In genomic region chr9:86126998-86127972, GRCh38 we compare ENCODE assay signal across 9 cellular contexts. TPM values are rescaled to one million over a fixed set of nuclear protein-coding genes. Genes with fewer than 3 reads are reported as not detected.
DNase-seq lines count a peak whose midpoint lies in the region; ATAC-seq and TF ChIP-seq lines count a peak whose summit lies in the region.
"Had no signal": no experiment of that assay in that cellular context is flagged by ENCODE, and none has a peak within 500 bp of the region (broad histone marks: within the 10 kb centered on the region; RNA-seq: fewer than 3 reads in every experiment).

No MANE protein-coding gene starts in this region.

- no peaks in the 10 kb centered on the region for H3K4me1 Mint-ChIP-seq in activated CD8-positive, alpha-beta T cell treated with anti-CD3 and anti-CD28 coated beads for 36 hours (ENCODE audit: low read depth)
- no peaks in the 10 kb centered on the region for H3K4me1 Mint-ChIP-seq in activated CD8-positive, alpha-beta T cell treated with anti-CD3 and anti-CD28 coated beads, Interleukin-2, amount 10 ng/mL, durations not matched to agents 7 days and 5 days (ENCODE audit: low read depth)
- H3K4me1 Mint-ChIP-seq in endothelial cell (ENCODE audit: unreplicated experiment): no peaks in the 10 kb centered on the region

- H3K4me1 ChIP-seq in NT2/D1 (ENCODE audit: insufficient read depth, insufficient read length) (peaks cover 8% of the 10 kb centered on the region), mesenchymal stem cell (ENCODE audit: control insufficient read depth, insufficient read depth, low read depth, low read length) (peaks cover 7% of the 10 kb centered on the region)

- intact Hi-C loops in activated CD8-positive, alpha-beta T cell treated with anti-CD3 and anti-CD28 coated beads for 36 hours (cut with micrococcal nuclease): no loop called here

- no peak overlapping the region for H2BK15ac ChIP-seq in mesenchymal stem cell (ENCODE audit: low read depth, poor library complexity, severe bottlenecking)

- H3K4me2 ChIP-seq in mesenchymal stem cell (ENCODE audit: low read length, poor library complexity, severe bottlenecking): peak overlapping the region; percentile 40

- no peak for TF ChIP-seq CTCF in activated CD8-positive, alpha-beta T cell treated with anti-CD3 and anti-CD28 coated beads for 36 hours (IDR thresholded peaks at IDR 0.05)
- no peak for TF ChIP-seq CTCF in endothelial cell (IDR thresholded peaks at IDR 0.05; ENCODE audit: unreplicated experiment)

- H3K14ac ChIP-seq in mesenchymal stem cell (ENCODE audit: low read length in 2 of 2): no peak overlapping the region

- no peaks in the 10 kb centered on the region for H3K36me3 ChIP-seq in NT2/D1 (ENCODE audit: insufficient read depth, insufficient read length, low read length)
- no peaks in the 10 kb centered on the region for H3K36me3 ChIP-seq in mesenchymal stem cell (ENCODE audit: control insufficient read depth in 1 of 2, insufficient read depth in 2 of 2, low read depth in 1 of 2, low read length in 2 of 2)
- H3K36me3 ChIP-seq: BLaER1 treated with 17β-estradiol and CSF1 and Interleukin-3, amounts not matched to agents 10 nM and 100 nM had no signal

- no peaks in the 10 kb centered on the region for H3K36me3 Mint-ChIP-seq in activated CD8-positive, alpha-beta T cell treated with anti-CD3 and anti-CD28 coated beads for 36 hours (ENCODE audit: low read depth)
- H3K36me3 Mint-ChIP-seq in activated CD8-positive, alpha-beta T cell treated with anti-CD3 and anti-CD28 coated beads, Interleukin-2, amount 10 ng/mL, durations not matched to agents 7 days and 5 days (ENCODE audit: low read depth): no peaks in the 10 kb centered on the region
- no peaks in the 10 kb centered on the region for H3K36me3 Mint-ChIP-seq in endothelial cell (ENCODE audit: low read depth, unreplicated experiment)

- peak; percentile 3 for DNase-seq in activated CD8-positive, alpha-beta T cell treated with anti-CD3 and anti-CD28 coated beads for 36 hours
- DNase-seq in activated CD8-positive, alpha-beta T cell treated with anti-CD3 and anti-CD28 coated beads, Interleukin-2, amount 10 ng/mL, durations not matched to agents 7 days and 5 days: no peak
- DNase-seq in NT2/D1 (ENCODE audit: low read depth, low spot score) (peak; percentile 74), endothelial cell (ENCODE audit: low spot score) (peak; percentile 4), mesenchymal stem cell (peak; percentile 88), GM19240 (ENCODE audit: insufficient read length, low spot score) (no peak), SKM-1 treated with dmso at 0.1 percent for 144 hours (lab: John Stamatoyannopoulos, UW; ENCODE audit: unreplicated experiment) (no peak), cerebellum (ENCODE audit: low spot score) (no peak)

- H3K9me3 Mint-ChIP-seq in activated CD8-positive, alpha-beta T cell treated with anti-CD3 and anti-CD28 coated beads for 36 hours: peaks cover under 1% of the 10 kb centered on the region
- no peaks in the 10 kb centered on the region for H3K9me3 Mint-ChIP-seq in activated CD8-positive, alpha-beta T cell treated with anti-CD3 and anti-CD28 coated beads, Interleukin-2, amount 10 ng/mL, durations not matched to agents 7 days and 5 days (ENCODE audit: insufficient read depth)
- no peaks in the 10 kb centered on the region for H3K9me3 Mint-ChIP-seq in endothelial cell (ENCODE audit: unreplicated experiment)

- H3K9ac ChIP-seq in NT2/D1 (ENCODE audit: insufficient read length, low read depth) (no peak overlapping the region), mesenchymal stem cell (ENCODE audit: low read length) (peak overlapping the region; percentile 55)
- H3K9ac ChIP-seq: BLaER1 treated with 17β-estradiol and CSF1 and Interleukin-3, amounts not matched to agents 10 nM and 100 nM had no signal

- H4K8ac ChIP-seq in mesenchymal stem cell (ENCODE audit: low read length): peak overlapping the region; percentile 85

- WGBS in mesenchymal stem cell: 21% methylated on average over 11 of the region's 11 CpGs

- no peak overlapping the region for H3K4me3 Mint-ChIP-seq in activated CD8-positive, alpha-beta T cell treated with anti-CD3 and anti-CD28 coated beads for 36 hours
- H3K4me3 Mint-ChIP-seq in activated CD8-positive, alpha-beta T cell treated with anti-CD3 and anti-CD28 coated beads, Interleukin-2, amount 10 ng/mL, durations not matched to agents 7 days and 5 days: no peak overlapping the region
- H3K4me3 Mint-ChIP-seq in endothelial cell (ENCODE audit: unreplicated experiment): no peak overlapping the region

- H3K9me3 ChIP-seq in NT2/D1 (ENCODE audit: insufficient read depth, low read length): no peaks in the 10 kb centered on the region
- H3K9me3 ChIP-seq in mesenchymal stem cell (ENCODE audit: control insufficient read depth, low read length): no peaks in the 10 kb centered on the region
- H3K9me3 ChIP-seq: BLaER1 treated with 17β-estradiol and CSF1 and Interleukin-3, amounts not matched to agents 10 nM and 100 nM had no signal

- no peaks in the 10 kb centered on the region for H3K27me3 Mint-ChIP-seq in activated CD8-positive, alpha-beta T cell treated with anti-CD3 and anti-CD28 coated beads for 36 hours
- H3K27me3 Mint-ChIP-seq in activated CD8-positive, alpha-beta T cell treated with anti-CD3 and anti-CD28 coated beads, Interleukin-2, amount 10 ng/mL, durations not matched to agents 7 days and 5 days (ENCODE audit: low read depth): no peaks in the 10 kb centered on the region
- peaks cover 4% of the 10 kb centered on the region for H3K27me3 Mint-ChIP-seq in endothelial cell (ENCODE audit: unreplicated experiment)

- H3K4me3 ChIP-seq in NT2/D1 (ENCODE audit: insufficient read length, low read depth) (no peak overlapping the region), mesenchymal stem cell (ENCODE audit: insufficient read depth in 1 of 2, low read depth in 1 of 2, low read length in 2 of 2) (peak overlapping the region in 1 of 2 experiments; percentile 22)
- H3K4me3 ChIP-seq: BLaER1 treated with 17β-estradiol and CSF1 and Interleukin-3, amounts not matched to agents 10 nM and 100 nM had no signal

- H3K27ac Mint-ChIP-seq in activated CD8-positive, alpha-beta T cell treated with anti-CD3 and anti-CD28 coated beads for 36 hours: no peak overlapping the region
- no peak overlapping the region for H3K27ac Mint-ChIP-seq in activated CD8-positive, alpha-beta T cell treated with anti-CD3 and anti-CD28 coated beads, Interleukin-2, amount 10 ng/mL, durations not matched to agents 7 days and 5 days
- no peak overlapping the region for H3K27ac Mint-ChIP-seq in endothelial cell (ENCODE audit: unreplicated experiment)

- H3K27ac ChIP-seq in mesenchymal stem cell (ENCODE audit: low read length, poor library complexity, severe bottlenecking): peak overlapping the region; percentile 51
- H3K27ac ChIP-seq: BLaER1 treated with 17β-estradiol and CSF1 and Interleukin-3, amounts not matched to agents 10 nM and 100 nM had no signal

- no peak overlapping the region for H2BK120ac ChIP-seq in mesenchymal stem cell (ENCODE audit: low read depth, low read length)

- POLR2A ChIA-PET in activated CD8-positive, alpha-beta T cell treated with anti-CD3 and anti-CD28 coated beads for 36 hours (lab: Charles Lee): no interaction called here
- POLR2A ChIA-PET in activated CD8-positive, alpha-beta T cell treated with anti-CD3 and anti-CD28 coated beads, Interleukin-2, amount 10 ng/mL, durations not matched to agents 7 days and 5 days (lab: Charles Lee): interaction anchor here (1.0 kb wide), 1 partner anchor 8 kb away, joined by 3 read pairs; no protein-coding TSS in a partner anchor

- no peak overlapping the region for H2AK5ac ChIP-seq in mesenchymal stem cell (ENCODE audit: low read length, severe bottlenecking)

- no peak for ATAC-seq in activated CD8-positive, alpha-beta T cell treated with anti-CD3 and anti-CD28 coated beads for 36 hours
- no peak for ATAC-seq in activated CD8-positive, alpha-beta T cell treated with anti-CD3 and anti-CD28 coated beads, Interleukin-2, amount 10 ng/mL, durations not matched to agents 7 days and 5 days

- H3K79me1 ChIP-seq in mesenchymal stem cell (replicated peaks; ENCODE audit: low read length, poor library complexity, severe bottlenecking): no peaks in the 10 kb centered on the region

- H2AFZ ChIP-seq in mesenchymal stem cell (ENCODE audit: low read depth, low read length): no peak overlapping the region

- H3K27me3 ChIP-seq in NT2/D1 (ENCODE audit: insufficient read depth, insufficient read length): no peaks in the 10 kb centered on the region
- peaks cover 0 to 14% of the 10 kb centered on the region in 2 experiments for H3K27me3 ChIP-seq in mesenchymal stem cell (ENCODE audit: control insufficient read depth in 1 of 2, insufficient read depth in 1 of 2, low read length in 2 of 2)
- H3K27me3 ChIP-seq: BLaER1 treated with 17β-estradiol and CSF1 and Interleukin-3, amounts not matched to agents 10 nM and 100 nM had no signal

- H4K91ac ChIP-seq in mesenchymal stem cell (ENCODE audit: low read length): no peak overlapping the region

- CTCF ChIA-PET in activated CD8-positive, alpha-beta T cell treated with anti-CD3 and anti-CD28 coated beads for 36 hours (lab: Charles Lee): no interaction called here
- CTCF ChIA-PET in activated CD8-positive, alpha-beta T cell treated with anti-CD3 and anti-CD28 coated beads, Interleukin-2, amount 10 ng/mL, durations not matched to agents 7 days and 5 days (lab: Charles Lee): no interaction called here

- peak overlapping the region; percentile 13 to 69 for H3K18ac ChIP-seq in mesenchymal stem cell (ENCODE audit: low read depth in 1 of 2, low read length in 2 of 2)

- H2BK12ac ChIP-seq in mesenchymal stem cell (ENCODE audit: low read length in 2 of 2): no peak overlapping the region

- peak overlapping the region in 1 of 2 experiments; percentile 13 for H3K4ac ChIP-seq in mesenchymal stem cell (ENCODE audit: low read depth in 1 of 2, low read length in 2 of 2)

- H3K23ac ChIP-seq in mesenchymal stem cell (ENCODE audit: low read length in 2 of 2): no peak overlapping the region

- H2BK5ac ChIP-seq in mesenchymal stem cell (ENCODE audit: low read depth, low read length, poor library complexity, severe bottlenecking): no peak overlapping the region

RNA-seq across cellular contexts. Expression of gene GOLM1, which starts 27.9 kb away (rescaled TPM):
- total RNA-seq in activated CD8-positive, alpha-beta T cell treated with anti-CD3 and anti-CD28 coated beads for 36 hours: 1 to 10 TPM; 2.7 TPM
- total RNA-seq in activated CD8-positive, alpha-beta T cell treated with anti-CD3 and anti-CD28 coated beads, Interleukin-2, amount 10 ng/mL, durations not matched to agents 7 days and 5 days: 1 to 10 TPM; 1.2 to 1.7 TPM
- total RNA-seq in endothelial cell (ENCODE audit: unreplicated experiment): 87.5 TPM
- polyA plus RNA-seq in mesenchymal stem cell (2013, experiment 1 of 2): 113 TPM
- polyA plus RNA-seq in mesenchymal stem cell (2013, experiment 2 of 2): 115 TPM
- 74.3 TPM for total RNA-seq in cerebellum

Comparison
In these comparisons a context has a peak if more than half of its experiments do, and no peak if none do; other contexts are left out.
1. DNase-seq: peak in activated CD8-positive, alpha-beta T cell treated with anti-CD3 and anti-CD28 coated beads for 36 hours (single experiment), NT2/D1 (single experiment), endothelial cell (single experiment) and mesenchymal stem cell (single experiment); none in activated CD8-positive, alpha-beta T cell treated with anti-CD3 and anti-CD28 coated beads, Interleukin-2, amount 10 ng/mL, durations not matched to agents 7 days and 5 days (single experiment), GM19240 (single experiment), SKM-1 treated with dmso at 0.1 percent for 144 hours (single experiment) and cerebellum (single experiment).
2. RNA of gene GOLM1, which starts 27.9 kb away (total RNA-seq): 87.5 TPM in endothelial cell (single experiment) and 74.3 TPM in cerebellum (single experiment); 2.7 TPM in activated CD8-positive, alpha-beta T cell treated with anti-CD3 and anti-CD28 coated beads for 36 hours and 1.2 to 1.7 TPM in activated CD8-positive, alpha-beta T cell treated with anti-CD3 and anti-CD28 coated beads, Interleukin-2, amount 10 ng/mL, durations not matched to agents 7 days and 5 days; every median in the first group is over 10 times any median in the second.